In genomic region chr9:134643306-134643705, GRCh38 we compare ENCODE assay signal across 9 cellular contexts. TPM values are rescaled to one million over a fixed set of nuclear protein-coding genes. Genes with fewer than 3 reads are reported as not detected.
A peak's percentile ranks its signal among the peaks of the same experiment; 100 is the strongest.
DNase-seq lines count a peak whose midpoint lies in the region; TF ChIP-seq lines count a peak whose summit lies in the region.
"Had no signal": no experiment of that assay in that cellular context is flagged by ENCODE, and none has a peak within 500 bp of the region (broad histone marks: within the 10 kb centered on the region; RNA-seq: fewer than 3 reads in every experiment).

No MANE protein-coding gene starts in this region.

- intact Hi-C loops in OCI-LY7 (cut with micrococcal nuclease; ENCODE audit: unreplicated experiment), result no loop called here

- no peaks in the 10 kb centered on the region for H4K20me1 ChIP-seq in Loucy (ENCODE audit: insufficient read depth, low read length, poor library complexity, severe bottlenecking)
- H4K20me1 ChIP-seq in OCI-LY7 (ENCODE audit: insufficient read depth, low read length), result no peaks in the 10 kb centered on the region

- H3K9ac ChIP-seq in Loucy (ENCODE audit: low read depth, low read length, poor library complexity, severe bottlenecking) (peak overlapping the region; percentile 39), neuronal stem cell (ENCODE audit: low read depth, low read length, poor library complexity) (no peak overlapping the region)

- no peaks in the 10 kb centered on the region for H3K27me3 ChIP-seq in AG04450 (ENCODE audit: control insufficient read depth, insufficient read depth, low read length)
- H3K27me3 ChIP-seq in Loucy (ENCODE audit: insufficient read depth, low read length, poor library complexity, severe bottlenecking), result peaks cover 7% of the 10 kb centered on the region
- no peaks in the 10 kb centered on the region for H3K27me3 ChIP-seq in esophagus (ENCODE audit: control insufficient read depth in 1 of 2, insufficient read depth in 2 of 2, low read length in 2 of 2)
- peaks cover 0 to 86% (median 12%) of the 10 kb centered on the region in 3 experiments for H3K27me3 ChIP-seq in neuronal stem cell (ENCODE audit: control insufficient read depth in 3 of 3, insufficient read depth in 3 of 3, low read depth in 1 of 3, low read length in 3 of 3)

- no peak overlapping the region for H4K8ac ChIP-seq in neuronal stem cell (ENCODE audit: low read depth, low read length)

- peak overlapping the region; percentile 91 for H3K27ac ChIP-seq in AG04450 (ENCODE audit: low read depth, low read length)
- H3K27ac ChIP-seq in esophagus (ENCODE audit: low read depth in 2 of 2, low read length in 1 of 2), result peak overlapping the region; percentile 80 to 87
- H3K27ac ChIP-seq in neuronal stem cell (replicated peaks; ENCODE audit: low read length), result no peak overlapping the region
- no peak overlapping the region for H3K27ac ChIP-seq in OCI-LY7 (ENCODE audit: low read depth, low read length, poor library complexity, severe bottlenecking)

- peak overlapping the region; percentile 14 for H2BK120ac ChIP-seq in neuronal stem cell (ENCODE audit: low read depth, low read length)

- H3K79me2 ChIP-seq in Loucy (ENCODE audit: insufficient read depth, low read length) (peaks cover 14% of the 10 kb centered on the region; the same call in 1 of the 2 replicates), OCI-LY7 (ENCODE audit: insufficient read depth, low read depth, low read length) (no peaks in the 10 kb centered on the region)

- peak overlapping the region; percentile 25 for H3K14ac ChIP-seq in neuronal stem cell (ENCODE audit: low read length)

- H2AK5ac ChIP-seq in neuronal stem cell (ENCODE audit: low read depth, low read length), result peak overlapping the region; percentile 47

- H3K23ac ChIP-seq in neuronal stem cell (ENCODE audit: low read depth, low read length, poor library complexity), result no peak overlapping the region

- CTCF ChIA-PET in AG04450 (lab: Charles Lee) (interaction anchor here (1.1 to 1.7 kb wide), 5 partner anchors 17 to 194 kb away, joined by 3 to 8 read pairs (median 4); no protein-coding TSS in a partner anchor), OCI-LY7 (lab: Charles Lee; ENCODE audit: unreplicated experiment) (no interaction called here)

- H3K4me3 ChIP-seq in AG04450 (ENCODE audit: low read depth, low read length), result peak overlapping the region; percentile 85
- H3K4me3 ChIP-seq in Loucy (ENCODE audit: low read length, poor library complexity, severe bottlenecking), result peak overlapping the region; percentile 72
- peak overlapping the region in 1 of 2 donors; percentile 28 for H3K4me3 ChIP-seq in esophagus (ENCODE audit: low read depth in 1 of 2, low read length in 2 of 2)
- H3K4me3 ChIP-seq in neuronal stem cell (ENCODE audit: low read length in 2 of 2), result no peak overlapping the region
- no peak overlapping the region for H3K4me3 ChIP-seq in OCI-LY7 (ENCODE audit: low read depth, low read length, poor library complexity, severe bottlenecking)

- no peaks in the 10 kb centered on the region for H3F3A ChIP-seq in Loucy (ENCODE audit: low read depth)

- WGBS in esophagus, 2 donors, result 24 to 25% methylated on average over 12 of the region's 12 CpGs
- WGBS in neuronal stem cell (ENCODE audit: extremely low coverage in 2 of 2, insufficient read length in 2 of 2, insufficient replicate concordance in 1 of 2), 2 donors, result no CpG with 5 or more reads among the region's 12 CpGs

- POLR2A ChIA-PET in AG04450 (lab: Yijun Ruan, JAX) (interaction anchor here (1.0 to 1.8 kb wide), 8 partner anchors 19 to 194 kb away, joined by 3 to 15 read pairs (median 6); no protein-coding TSS in a partner anchor), OCI-LY7 (lab: Charles Lee) (no interaction called here)

- no peak for TF ChIP-seq CTCF in AG04450 (IDR thresholded peaks at IDR 0.05; ENCODE audit: low read depth, low read length)
- TF ChIP-seq CTCF in Loucy (conservative IDR thresholded peaks at IDR 0.05; ENCODE audit: low read length), result no peak
- no peak for TF ChIP-seq CTCF in OCI-LY7 (conservative IDR thresholded peaks at IDR 0.05; ENCODE audit: low read length)

- H3K18ac ChIP-seq in neuronal stem cell (ENCODE audit: low read length), result no peak overlapping the region

- DNase-seq in AG04450 (ENCODE audit: low read depth, low spot score), result no peak
- DNase-seq in neuronal stem cell (ENCODE audit: low spot score), result no peak
- DNase-seq in COLO668 (lab: John Stamatoyannopoulos, UW; ENCODE audit: unreplicated experiment), result no peak
- no peak for DNase-seq in OCI-LY7 (ENCODE audit: low spot score)
- no peak for DNase-seq in NCI-H2227 treated with DMSO at 0.1 percent for 48 hours (lab: John Stamatoyannopoulos, UW)
- DNase-seq in NCI-H82 (lab: John Stamatoyannopoulos, UW), result no peak
- DNase-seq: activated naive CD8-positive, alpha-beta T cell treated with anti-CD3 and anti-CD28 coated beads, Interleukin-2, amount 10 ng/mL, durations not matched to agents 7 days and 5 days had no signal

- H3K4me2 ChIP-seq in Loucy (ENCODE audit: low read depth, low read length, poor library complexity, severe bottlenecking) (peak overlapping the region; percentile 70), neuronal stem cell (ENCODE audit: insufficient read depth, low read length, poor library complexity, severe bottlenecking) (peak overlapping the region; percentile 96), OCI-LY7 (ENCODE audit: low read length) (no peak overlapping the region)

- no TSS peak for BruUV-seq in OCI-LY7 (replicated peaks; lab: Mats Ljungman, UMichigan)

- H2AFZ ChIP-seq in Loucy (ENCODE audit: low read length), result no peak overlapping the region
- H2AFZ ChIP-seq in neuronal stem cell (ENCODE audit: low read length), result no peak overlapping the region
- no peak overlapping the region for H2AFZ ChIP-seq in OCI-LY7 (ENCODE audit: low read length)

- H3K9me3 ChIP-seq in AG04450 (ENCODE audit: control insufficient read depth, insufficient read depth, low read length) (no peaks in the 10 kb centered on the region; the same call in 1 of the 2 replicates), Loucy (ENCODE audit: insufficient read depth, low read depth, low read length) (no peaks in the 10 kb centered on the region), esophagus (ENCODE audit: control insufficient read depth in 2 of 2, insufficient read depth in 1 of 2, low read depth in 1 of 2, low read length in 1 of 2) (no peaks in the 10 kb centered on the region), neuronal stem cell (replicated peaks in 1 of 2; ENCODE audit: control insufficient read depth in 2 of 2, insufficient read depth in 1 of 2, low read depth in 1 of 2, low read length in 2 of 2) (no peaks in the 10 kb centered on the region), OCI-LY7 (ENCODE audit: low read length) (no peaks in the 10 kb centered on the region)

- H2BK5ac ChIP-seq in neuronal stem cell (ENCODE audit: low read length), result no peak overlapping the region

- peaks cover 3% of the 10 kb centered on the region for H3K79me1 ChIP-seq in neuronal stem cell (ENCODE audit: low read depth, low read length)

- H3K4me1 ChIP-seq in Loucy (ENCODE audit: insufficient read depth, low read length, poor library complexity, severe bottlenecking), result peaks cover 13% of the 10 kb centered on the region
- peaks cover 5 to 20% of the 10 kb centered on the region in 2 donors for H3K4me1 ChIP-seq in esophagus (ENCODE audit: control insufficient read depth in 2 of 2, insufficient read depth in 2 of 2, low read length in 1 of 2)
- peaks cover 2 to 32% of the 10 kb centered on the region in 2 donors for H3K4me1 ChIP-seq in neuronal stem cell (ENCODE audit: control insufficient read depth in 2 of 2, insufficient read depth in 1 of 2, low read depth in 1 of 2, low read length in 2 of 2)
- H3K4me1 ChIP-seq in OCI-LY7 (ENCODE audit: insufficient read depth, low read length, poor library complexity, severe bottlenecking), result no peaks in the 10 kb centered on the region

- no peak overlapping the region for H4K91ac ChIP-seq in neuronal stem cell (ENCODE audit: low read depth, low read length, poor library complexity)

- H3K4ac ChIP-seq in neuronal stem cell (ENCODE audit: low read length), result no peak overlapping the region

- no peak overlapping the region for H2BK15ac ChIP-seq in neuronal stem cell (ENCODE audit: low read length)

- H2BK12ac ChIP-seq in neuronal stem cell (ENCODE audit: low read length), result no peak overlapping the region

- H3K9me2 ChIP-seq in Loucy (replicated peaks; ENCODE audit: low read depth, low read length), result no peaks in the 10 kb centered on the region
- no peaks in the 10 kb centered on the region for H3K9me2 ChIP-seq in OCI-LY7 (ENCODE audit: insufficient read depth, low read length)

- H3K36me3 ChIP-seq in Loucy (ENCODE audit: insufficient read depth, low read length), result no peaks in the 10 kb centered on the region
- no peaks in the 10 kb centered on the region for H3K36me3 ChIP-seq in esophagus (ENCODE audit: control insufficient read depth in 2 of 2, insufficient read depth in 2 of 2, low read length in 1 of 2)
- H3K36me3 ChIP-seq in neuronal stem cell (replicated peaks in 1 of 2; ENCODE audit: control insufficient read depth in 2 of 2, insufficient read depth in 2 of 2, low read length in 2 of 2), result no peaks in the 10 kb centered on the region
- H3K36me3 ChIP-seq in OCI-LY7 (ENCODE audit: insufficient read depth, low read length), result no peaks in the 10 kb centered on the region

RNA-seq across cellular contexts. Expression of gene COL5A1, which starts 1.7 kb away (rescaled TPM):
- polyA plus RNA-seq in AG04450 (2011; rRNA removed), result 73.3 and 91.7 TPM in 2 replicates
- polyA minus RNA-seq in AG04450 (2011; rRNA and poly(A)+ RNA removed), result 87.1 and 99.8 TPM in 2 replicates
- polyA plus RNA-seq in esophagus, result 1 to 10 TPM; 3.5 to 7.6 TPM
- 10.1 TPM for polyA plus RNA-seq in neuronal stem cell (2013, experiment 1 of 2)
- polyA plus RNA-seq in neuronal stem cell (2013, experiment 2 of 2), result 10.2 TPM
- total RNA-seq in OCI-LY7 (2014; rRNA removed; shearing (Covaris generic)), result 10.2 and 12.2 TPM in 2 replicates
- 15.9 and 28.6 TPM in 2 replicates for total RNA-seq in OCI-LY7 (2022)

Comparison
In these comparisons a context has a peak if more than half of its experiments do, and no peak if none do; other contexts are left out.
1. H3K27ac ChIP-seq: peak in AG04450 (single experiment) and esophagus (2 of 2); none in neuronal stem cell (single experiment) and OCI-LY7 (single experiment).
2. H3K4me3 ChIP-seq: peak in AG04450 (single experiment) and Loucy (single experiment); none in neuronal stem cell (0 of 2) and OCI-LY7 (single experiment).